In the genomic region with DNA sequence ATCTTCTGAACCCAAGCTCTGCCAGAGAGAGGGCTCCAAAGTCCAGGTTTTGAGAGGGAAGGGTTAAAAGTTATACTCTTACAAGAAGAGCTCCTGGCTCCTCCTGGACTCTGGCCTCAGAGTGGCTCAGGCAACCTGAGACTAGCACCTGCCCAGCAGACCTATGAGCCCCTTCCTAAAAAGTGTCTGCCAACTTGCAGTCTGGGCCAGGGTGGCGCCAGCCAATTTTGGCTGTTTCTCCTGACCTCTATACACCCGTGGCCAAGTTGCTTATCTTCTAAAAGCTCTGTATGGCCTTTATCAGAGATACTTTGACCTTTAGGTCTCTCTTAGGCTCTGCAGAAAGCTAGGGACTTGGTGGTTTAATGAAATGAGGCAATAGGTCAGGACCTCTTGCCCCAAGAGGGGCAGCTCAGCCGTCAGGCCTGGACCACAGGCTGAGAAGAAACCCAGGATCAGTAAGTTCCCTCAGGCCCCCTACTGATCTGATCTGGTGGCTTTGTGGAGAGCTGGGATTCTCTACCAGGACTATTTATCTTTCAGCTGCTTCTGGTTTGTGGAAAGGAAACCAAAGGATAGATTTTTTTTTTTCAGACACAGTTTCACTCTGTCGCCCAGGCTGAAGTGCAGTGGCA, we compare ENCODE assay signal across 1 cellular context.
TF ChIP-seq lines count a peak whose summit lies in the region.

No MANE protein-coding gene starts in this region.

TF ChIP-seq in GM23338, 12 proteins besides CTCF, POLR2A, EP300 and RAD21 (continued from another document):
- TF ChIP-seq ZNF462 (CRISPR knock-in tag; IDR thresholded peaks at IDR 0.05) (no peak), CREB1 (CRISPR knock-in tag; IDR thresholded peaks at IDR 0.05; ENCODE audit: low read depth) (no peak), ZNF114 (CRISPR knock-in tag; IDR thresholded peaks at IDR 0.05) (no peak), STAT1 (IDR thresholded peaks at IDR 0.05; ENCODE audit: unreplicated experiment) (no peak), JUNB (IDR thresholded peaks at IDR 0.05; ENCODE audit: unreplicated experiment) (no peak), ZNF331 (CRISPR knock-in tag; IDR thresholded peaks at IDR 0.05; ENCODE audit: low read depth) (no peak), EZH2phosphoT487 (IDR thresholded peaks at IDR 0.05; ENCODE audit: unreplicated experiment) (no peak), POLR2AphosphoS5 (IDR thresholded peaks at IDR 0.05; ENCODE audit: low read depth) (no peak), EZH2 (IDR thresholded peaks at IDR 0.05; ENCODE audit: low read depth, unreplicated experiment) (no peak), REST (IDR thresholded peaks at IDR 0.05; ENCODE audit: unreplicated experiment) (no peak), ETS1 (IDR thresholded peaks at IDR 0.05) (no peak)
TF ChIP-seq in GM23338: peak in this region for 0.
